In genomic region chr6:154218787-154219186, GRCh38 we compare ENCODE assay signal across 13 cellular contexts.
"Had no signal": no experiment of that assay in that cellular context is flagged by ENCODE, and none has a peak within 500 bp of the region (broad histone marks: within the 10 kb centered on the region; RNA-seq: fewer than 3 reads in every experiment).

No MANE protein-coding gene starts in this region.

- H3K36me3 ChIP-seq: brain microvascular endothelial cell, tibial artery, uterus had no signal

- H3K9me3 Mint-ChIP-seq: endodermal cell had no signal

- H3K4me3 Mint-ChIP-seq: endodermal cell had no signal

- ATAC-seq: left ventricle myocardium superior had no signal

- H3K9me3 ChIP-seq: tibial artery, uterus had no signal

- H3K4me1 ChIP-seq: tibial artery, uterus had no signal

- H3K27me3 ChIP-seq: brain microvascular endothelial cell, hepatocyte, tibial artery, uterus had no signal

- DNase-seq: activated CD4-positive, CD25-positive, alpha-beta regulatory T cell; activated gamma-delta T cell; brain microvascular endothelial cell; cerebellar nuclear complex; dermis blood vessel endothelial cell; left ventricle myocardium superior; retina; uterus had no signal

- H3K4me3 ChIP-seq: hepatocyte, SK-N-MC, skin epidermis, tibial artery, uterus had no signal

- H3K27ac ChIP-seq: brain microvascular endothelial cell, hepatocyte, SK-N-MC, skin epidermis, tibial artery, uterus had no signal
